In the genomic region with DNA sequence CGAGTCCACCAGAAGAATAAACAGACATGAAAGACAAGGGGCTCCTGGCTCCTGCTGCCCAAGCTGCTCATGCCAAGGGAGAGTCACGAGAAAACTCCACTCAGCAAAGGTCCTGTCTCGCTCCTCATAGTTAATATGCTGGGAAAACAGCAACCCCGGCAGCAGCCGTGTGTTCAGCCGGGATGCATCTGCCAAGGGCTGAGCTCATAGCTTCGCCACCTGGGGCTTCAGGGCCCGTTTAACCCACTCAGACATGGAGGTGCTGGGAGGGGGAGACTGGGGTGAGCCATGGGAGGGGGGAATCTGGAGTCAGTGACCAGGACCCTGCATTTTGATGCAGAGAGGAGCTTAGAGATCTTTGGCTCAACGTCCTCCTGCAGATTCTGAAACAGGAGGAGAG, we compare ENCODE assay signal across 21 cellular contexts.
DNase-seq lines count a peak whose midpoint lies in the region; ATAC-seq, FAIRE-seq and TF ChIP-seq lines count a peak whose summit lies in the region.
"Had no signal": no experiment of that assay in that cellular context is flagged by ENCODE, and none has a peak within 500 bp of the region (broad histone marks: within the 10 kb centered on the region; RNA-seq: fewer than 3 reads in every experiment).

No MANE protein-coding gene starts in this region.

- no peak overlapping the region for H3K9ac ChIP-seq in astrocyte (ENCODE audit: low read length)
- H3K9ac ChIP-seq: BLaER1 treated with 17β-estradiol and CSF1 and Interleukin-3, amounts not matched to agents 10 nM and 100 nM had no signal

- CTCF ChIA-PET in activated CD8-positive, alpha-beta memory T cell treated with anti-CD3 and anti-CD28 coated beads, Interleukin-2, amount 10 ng/mL, durations not matched to agents 7 days and 5 days (lab: Charles Lee), result no interaction called here

- no peak for ATAC-seq in activated CD8-positive, alpha-beta memory T cell treated with anti-CD3 and anti-CD28 coated beads, Interleukin-2, amount 10 ng/mL, durations not matched to agents 7 days and 5 days
- no peak for ATAC-seq in lung (ENCODE audit: insufficient read depth, low FRiP score)
- no peak for ATAC-seq in activated CD4-positive, CD25-positive, alpha-beta regulatory T cell treated with anti-CD3 and anti-CD28 coated beads, Interleukin-2, amount 50 U/mL, for 24 hours
- ATAC-seq: foreskin keratinocyte; stimulated activated memory B cell treated with anti-CD40 and anti-IgM and Interleukin-4, amounts not matched to agents 10 μg/mL and 1 μg/mL and 100 μg/mL, for 72 hours had no signal

- H3K36me3 ChIP-seq in astrocyte (ENCODE audit: insufficient read depth, low read length) (no peaks in the 10 kb centered on the region), lung (ENCODE audit: control insufficient read depth in 2 of 2, insufficient read depth in 2 of 2, low read length in 2 of 2) (no peaks in the 10 kb centered on the region)
- H3K36me3 ChIP-seq: BLaER1 treated with 17β-estradiol and CSF1 and Interleukin-3, amounts not matched to agents 10 nM and 100 nM had no signal

- peaks cover 2% of the 10 kb centered on the region for H3K27me3 Mint-ChIP-seq in activated CD8-positive, alpha-beta memory T cell treated with anti-CD3 and anti-CD28 coated beads, Interleukin-2, amount 10 ng/mL, durations not matched to agents 7 days and 5 days
- peaks cover 63% of the 10 kb centered on the region for H3K27me3 Mint-ChIP-seq in astrocyte (ENCODE audit: low read depth, unreplicated experiment)

- H3K4me3 Mint-ChIP-seq in activated CD8-positive, alpha-beta memory T cell treated with anti-CD3 and anti-CD28 coated beads, Interleukin-2, amount 10 ng/mL, durations not matched to agents 7 days and 5 days, result no peak overlapping the region
- no peak overlapping the region for H3K4me3 Mint-ChIP-seq in astrocyte (ENCODE audit: unreplicated experiment)
- H3K4me3 Mint-ChIP-seq: memory B cell; naive B cell; stimulated activated memory B cell treated with anti-CD40 and anti-IgM and Interleukin-4, amounts not matched to agents 10 μg/mL and 1 μg/mL and 100 μg/mL, for 72 hours had no signal

- no peaks in the 10 kb centered on the region for H3K9me3 Mint-ChIP-seq in activated CD8-positive, alpha-beta memory T cell treated with anti-CD3 and anti-CD28 coated beads, Interleukin-2, amount 10 ng/mL, durations not matched to agents 7 days and 5 days (ENCODE audit: low read depth)
- peaks cover 3% of the 10 kb centered on the region for H3K9me3 Mint-ChIP-seq in astrocyte (ENCODE audit: unreplicated experiment)

- H3K4me2 ChIP-seq in astrocyte (ENCODE audit: low read length), result no peak overlapping the region
- H3K4me2 ChIP-seq: BLaER1 treated with 17β-estradiol and CSF1 and Interleukin-3, amounts not matched to agents 10 nM and 100 nM had no signal

- H3K4me3 ChIP-seq in astrocyte (ENCODE audit: insufficient read depth, low read depth, low read length) (no peak overlapping the region), lung (no peak overlapping the region)
- H3K4me3 ChIP-seq: BLaER1 treated with 17β-estradiol and CSF1 and Interleukin-3, amounts not matched to agents 10 nM and 100 nM had no signal

- 49 to 70% methylated on average over 9 of the region's 9 CpGs for WGBS in lung, 2 donors

- H3K4me1 ChIP-seq in astrocyte (ENCODE audit: insufficient read depth, low read length) (no peaks in the 10 kb centered on the region), lung (ENCODE audit: control insufficient read depth in 2 of 2, insufficient read depth in 2 of 2, low read length in 2 of 2) (no peaks in the 10 kb centered on the region)
- H3K4me1 ChIP-seq: foreskin keratinocyte had no signal

- H3K27me3 ChIP-seq in astrocyte (ENCODE audit: insufficient read depth, low read length), result no peaks in the 10 kb centered on the region
- no peaks in the 10 kb centered on the region for H3K27me3 ChIP-seq in lung (ENCODE audit: control insufficient read depth, insufficient read depth)
- H3K27me3 ChIP-seq: BLaER1 treated with 17β-estradiol and CSF1 and Interleukin-3, amounts not matched to agents 10 nM and 100 nM had no signal

- peak; percentile 12 for DNase-seq in activated CD8-positive, alpha-beta memory T cell treated with anti-CD3 and anti-CD28 coated beads, Interleukin-2, amount 50 U/mL, for 48 hours
- DNase-seq in activated CD8-positive, alpha-beta memory T cell treated with anti-CD3 and anti-CD28 coated beads, Interleukin-2, amount 10 ng/mL, durations not matched to agents 7 days and 5 days, result no peak
- DNase-seq in astrocyte (ENCODE audit: low read depth), result peak; percentile 7
- peak; percentile 23 for DNase-seq in lung (ENCODE audit: low spot score)
- DNase-seq in ureter (ENCODE audit: low spot score), result peak; percentile 40
- DNase-seq in globus pallidus (ENCODE audit: low spot score), result no peak
- no peak for DNase-seq in GM19238 (ENCODE audit: insufficient read length, low spot score)
- DNase-seq: ACHN; activated CD4-positive, alpha-beta T cell treated with anti-CD3 and anti-CD28 coated beads for 1 hour; foreskin keratinocyte; hypothalamus; naive B cell; NCI-H1436 treated with DMSO at 0.1 percent for 48 hours; NCI-H2227 treated with DMSO at 0.1 percent for 48 hours had no signal

- FAIRE-seq in astrocyte (lab: Jason Lieb, UNC), result no peak
- FAIRE-seq: bronchial epithelial cell, keratinocyte had no signal

- H3K79me2 ChIP-seq in astrocyte (ENCODE audit: insufficient read depth, low read length), result no peaks in the 10 kb centered on the region

- no peaks in the 10 kb centered on the region for H4K20me1 ChIP-seq in astrocyte (ENCODE audit: insufficient read depth, low read length)
- H4K20me1 ChIP-seq: BLaER1 treated with 17β-estradiol and CSF1 and Interleukin-3, amounts not matched to agents 10 nM and 100 nM had no signal

- no peaks in the 10 kb centered on the region for H3K4me1 Mint-ChIP-seq in activated CD8-positive, alpha-beta memory T cell treated with anti-CD3 and anti-CD28 coated beads, Interleukin-2, amount 10 ng/mL, durations not matched to agents 7 days and 5 days
- H3K4me1 Mint-ChIP-seq in astrocyte (ENCODE audit: low read depth, unreplicated experiment), result no peaks in the 10 kb centered on the region
- H3K4me1 Mint-ChIP-seq: memory B cell; naive B cell; stimulated activated memory B cell treated with anti-CD40 and anti-IgM and Interleukin-4, amounts not matched to agents 10 μg/mL and 1 μg/mL and 100 μg/mL, for 72 hours had no signal

- no peak overlapping the region for H2AFZ ChIP-seq in astrocyte (ENCODE audit: low read depth, low read length)

- H3K36me3 Mint-ChIP-seq in activated CD8-positive, alpha-beta memory T cell treated with anti-CD3 and anti-CD28 coated beads, Interleukin-2, amount 10 ng/mL, durations not matched to agents 7 days and 5 days, result no peaks in the 10 kb centered on the region
- no peaks in the 10 kb centered on the region for H3K36me3 Mint-ChIP-seq in astrocyte (ENCODE audit: low read depth, unreplicated experiment)
- H3K36me3 Mint-ChIP-seq: memory B cell; naive B cell; stimulated activated memory B cell treated with anti-CD40 and anti-IgM and Interleukin-4, amounts not matched to agents 10 μg/mL and 1 μg/mL and 100 μg/mL, for 72 hours had no signal

- H3K27ac Mint-ChIP-seq in activated CD8-positive, alpha-beta memory T cell treated with anti-CD3 and anti-CD28 coated beads, Interleukin-2, amount 10 ng/mL, durations not matched to agents 7 days and 5 days, result no peak overlapping the region
- no peak overlapping the region for H3K27ac Mint-ChIP-seq in astrocyte (ENCODE audit: unreplicated experiment)
- H3K27ac Mint-ChIP-seq: memory B cell; naive B cell; stimulated activated memory B cell treated with anti-CD40 and anti-IgM and Interleukin-4, amounts not matched to agents 10 μg/mL and 1 μg/mL and 100 μg/mL, for 72 hours had no signal

- H3K9me3 ChIP-seq in astrocyte (ENCODE audit: insufficient read depth, low read depth, low read length), result no peaks in the 10 kb centered on the region
- no peaks in the 10 kb centered on the region for H3K9me3 ChIP-seq in lung (ENCODE audit: control insufficient read depth in 2 of 2, insufficient read depth in 1 of 2, low read length in 1 of 2)
- H3K9me3 ChIP-seq: BLaER1 treated with 17β-estradiol and CSF1 and Interleukin-3, amounts not matched to agents 10 nM and 100 nM had no signal

- H3K27ac ChIP-seq in astrocyte (ENCODE audit: low read depth, low read length) (no peak overlapping the region), lung (ENCODE audit: low read depth in 1 of 2, low read length in 1 of 2) (no peak overlapping the region)
- H3K27ac ChIP-seq: BLaER1 treated with 17β-estradiol and CSF1 and Interleukin-3, amounts not matched to agents 10 nM and 100 nM; foreskin keratinocyte; RWPE1 had no signal

- TF ChIP-seq CTCF in astrocyte (IDR thresholded peaks at IDR 0.05; ENCODE audit: insufficient read depth, low read depth, low read length), result no peak
- TF ChIP-seq CTCF in lung (IDR thresholded peaks at IDR 0.05; ENCODE audit: control extremely low read depth, extremely low read depth), result no peak

Comparison
In these comparisons a context has a peak if more than half of its experiments do, and no peak if none do; other contexts are left out.
1. DNase-seq: peak in activated CD8-positive, alpha-beta memory T cell treated with anti-CD3 and anti-CD28 coated beads, Interleukin-2, amount 50 U/mL, for 48 hours (single experiment), astrocyte (single experiment), lung (single experiment) and ureter (single experiment); none in activated CD8-positive, alpha-beta memory T cell treated with anti-CD3 and anti-CD28 coated beads, Interleukin-2, amount 10 ng/mL, durations not matched to agents 7 days and 5 days (single experiment), globus pallidus (single experiment) and GM19238 (single experiment).